In the genomic region with DNA sequence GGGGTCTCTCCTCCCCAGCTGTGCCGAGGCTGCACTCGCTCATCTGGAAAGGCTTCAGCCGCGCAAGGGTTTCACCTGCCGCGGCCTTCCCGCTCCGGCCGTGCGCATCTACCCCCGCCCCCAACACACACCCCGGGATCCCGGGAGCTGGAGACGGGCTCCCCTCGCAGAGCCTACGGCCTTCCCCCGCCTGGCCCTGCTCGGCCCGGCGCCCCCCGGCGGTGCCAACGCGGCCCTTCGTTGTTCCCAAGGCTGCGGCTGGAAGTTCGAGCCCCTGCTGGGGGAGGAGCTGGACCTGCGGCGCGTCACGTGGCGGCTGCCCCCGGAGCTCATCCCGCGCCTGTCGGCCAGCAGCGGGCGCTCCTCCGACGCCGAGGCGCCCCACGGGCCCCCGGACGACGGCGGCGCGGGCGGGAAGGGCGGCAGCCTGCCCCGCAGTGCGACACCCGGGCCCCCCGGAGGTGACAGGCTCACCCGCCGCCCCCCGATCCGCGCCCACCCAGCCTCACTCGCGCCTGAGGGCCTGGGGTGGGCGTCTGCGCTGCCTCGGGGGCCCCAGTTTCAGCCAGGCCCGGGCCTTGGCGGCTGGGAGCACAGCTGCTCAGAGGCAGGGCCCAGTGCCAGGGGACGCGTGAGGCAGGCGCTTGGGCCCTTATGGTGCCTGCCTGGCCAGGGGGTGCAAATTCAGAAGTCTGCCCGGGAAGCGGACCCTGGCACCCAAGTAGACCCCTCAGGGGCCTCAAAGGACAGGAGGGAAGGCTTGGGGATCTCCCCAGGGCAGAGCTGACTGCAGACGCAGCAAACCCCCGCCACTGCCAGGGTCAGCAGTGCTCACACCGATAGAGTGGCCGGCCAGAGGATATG, we compare ENCODE assay signal across 1 cellular context.
TF ChIP-seq lines count a peak whose summit lies in the region.

No MANE protein-coding gene starts in this region.

TF ChIP-seq in endothelial cell of umbilical vein, 7 proteins besides CTCF, POLR2A, EP300 and RAD21:
- TF ChIP-seq, protein P1, sequence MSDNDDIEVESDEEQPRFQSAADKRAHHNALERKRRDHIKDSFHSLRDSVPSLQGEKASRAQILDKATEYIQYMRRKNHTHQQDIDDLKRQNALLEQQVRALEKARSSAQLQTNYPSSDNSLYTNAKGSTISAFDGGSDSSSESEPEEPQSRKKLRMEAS (IDR thresholded peaks at IDR 0.05; ENCODE audit: insufficient read depth, insufficient read length), result no peak
- TF ChIP-seq EZH2 (IDR thresholded peaks at IDR 0.05; ENCODE audit: borderline replicate concordance, low read depth, low read length, severe bottlenecking) (no peak), MYC (IDR thresholded peaks at IDR 0.05; ENCODE audit: low read depth, low read length) (no peak), JUN (IDR thresholded peaks at IDR 0.05; ENCODE audit: borderline replicate concordance, insufficient read depth, insufficient read length, low read depth) (no peak), FOS (IDR thresholded peaks at IDR 0.05; ENCODE audit: borderline replicate concordance, insufficient read depth, low read length) (no peak), POLR2AphosphoS5 (IDR thresholded peaks at IDR 0.05; ENCODE audit: insufficient read depth, low read depth, low read length) (no peak), GATA2 (IDR thresholded peaks at IDR 0.05; ENCODE audit: insufficient read depth, insufficient read length, low read depth, low read length) (no peak)
